ENCODE assay signal across 25 cellular contexts in the genomic region with DNA sequence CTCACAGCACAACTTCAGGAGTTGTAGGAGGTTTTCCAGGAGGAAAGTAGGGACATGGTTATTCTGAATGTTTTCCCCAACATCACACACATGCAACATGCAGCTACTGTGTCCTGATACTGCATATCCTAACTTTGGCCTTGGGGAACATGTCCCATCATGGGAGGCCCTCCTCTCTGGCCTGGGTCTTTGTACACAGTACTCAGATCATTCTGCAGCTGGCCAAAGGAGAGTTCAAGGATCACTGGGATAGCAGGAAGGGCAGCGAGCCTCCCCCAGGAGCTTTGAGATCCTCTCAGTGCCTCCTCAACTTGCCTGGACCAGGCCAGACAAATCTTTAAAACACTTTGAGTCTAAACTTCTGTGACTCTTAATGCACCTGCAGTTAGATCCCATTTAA. TPM values are rescaled to one million over a fixed set of nuclear protein-coding genes. Genes with fewer than 3 reads are reported as not detected.
"Had no signal": no experiment of that assay in that cellular context is flagged by ENCODE, and none has a peak within 500 bp of the region (broad histone marks: within the 10 kb centered on the region; RNA-seq: fewer than 3 reads in every experiment).

No MANE protein-coding gene starts in this region.

- H3K36me3 Mint-ChIP-seq: neural progenitor cell had no signal

- H3K27ac ChIP-seq: breast epithelium, esophagus muscularis mucosa, heart right ventricle, neural progenitor cell, suprapubic skin, tibial artery had no signal

- H3K9ac ChIP-seq: neural progenitor cell had no signal

- H3K9me3 Mint-ChIP-seq: activated B cell treated with CpG ODN at 0.5 μM for 24 hours; activated T-cell treated with anti-CD3 and anti-CD28 coated beads, Interleukin-2, amount 50 U/mL, for 4 hours; neural progenitor cell; T-cell had no signal

- H3K9me3 ChIP-seq: breast epithelium, esophagus muscularis mucosa, heart right ventricle, mucosa of descending colon, spleen, suprapubic skin, tibial artery had no signal

- DNase-seq: activated B cell treated with CpG ODN at 0.5 μM for 24 hours; activated CD4-positive, alpha-beta T cell treated with anti-CD3 and anti-CD28 coated beads, Interleukin-2, amount 50 U/mL, for 4 hours; activated CD8-positive, alpha-beta memory T cell treated with anti-CD3 and anti-CD28 coated beads, Interleukin-2, amount 50 U/mL, for 4 hours; activated naive CD4-positive, alpha-beta T cell; activated T-cell treated with anti-CD3 and anti-CD28 coated beads, Interleukin-2, amount 50 U/mL, for 4 hours; central memory CD4-positive, alpha-beta T cell; effector CD4-positive, alpha-beta T cell; foreskin melanocyte; heart right ventricle; kidney glomerular epithelial cell; mesendoderm; mucosa of descending colon; right cardiac atrium; spleen; stimulated activated naive CD4-positive, alpha-beta T cell; T-cell had no signal

- H3K4me2 ChIP-seq: neural progenitor cell had no signal

- ATAC-seq: activated T-cell treated with anti-CD3 and anti-CD28 coated beads, Interleukin-2, amount 50 U/mL, for 4 hours; activated T-helper 17 cell treated with anti-CD3 and anti-CD28 coated beads, Interleukin-2, amount 50 U/mL, for 72 hours; heart right ventricle; left lobe of liver; mucosa of descending colon; right cardiac atrium; T-cell had no signal

- H2AFZ ChIP-seq: neural progenitor cell had no signal

- H3K4me1 ChIP-seq: breast epithelium, neural progenitor cell, tibial artery had no signal

- H3K36me3 ChIP-seq: breast epithelium, esophagus muscularis mucosa, heart right ventricle, neural progenitor cell, spleen, suprapubic skin, tibial artery had no signal

- H3K4me3 Mint-ChIP-seq: activated B cell treated with CpG ODN at 0.5 μM for 24 hours; activated T-cell treated with anti-CD3 and anti-CD28 coated beads, Interleukin-2, amount 50 U/mL, for 4 hours; activated T-helper 17 cell treated with anti-CD3 and anti-CD28 coated beads, Interleukin-2, amount 50 U/mL, for 72 hours; neural progenitor cell; T-cell had no signal

- H3K27me3 Mint-ChIP-seq: activated B cell treated with CpG ODN at 0.5 μM for 24 hours; activated T-helper 17 cell treated with anti-CD3 and anti-CD28 coated beads, Interleukin-2, amount 50 U/mL, for 72 hours; T-cell had no signal

- H3K27ac Mint-ChIP-seq: activated B cell treated with CpG ODN at 0.5 μM for 24 hours; activated T-helper 17 cell treated with anti-CD3 and anti-CD28 coated beads, Interleukin-2, amount 50 U/mL, for 72 hours; neural progenitor cell had no signal

- H3K4me3 ChIP-seq: breast epithelium, esophagus muscularis mucosa, heart right ventricle, lung, mucosa of descending colon, neural progenitor cell, spleen, suprapubic skin, tibial artery had no signal

- H3K27me3 ChIP-seq: breast epithelium, esophagus muscularis mucosa, spleen, suprapubic skin, tibial artery had no signal

RNA-seq across cellular contexts. Expression of a gene that starts 12.9 kb away (rescaled TPM):
- total RNA-seq: glomerular endothelial cell had no signal
